In genomic region chr1:1899266-1899966, GRCh38 we compare ENCODE assay signal across 13 cellular contexts. TPM values are rescaled to one million over a fixed set of nuclear protein-coding genes. Genes with fewer than 3 reads are reported as not detected.
DNase-seq lines count a peak whose midpoint lies in the region; ATAC-seq and TF ChIP-seq lines count a peak whose summit lies in the region.
"Had no signal": no experiment of that assay in that cellular context is flagged by ENCODE, and none has a peak within 500 bp of the region (broad histone marks: within the 10 kb centered on the region; RNA-seq: fewer than 3 reads in every experiment).

No MANE protein-coding gene starts in this region.

- H3K4me1 Mint-ChIP-seq in CD14-positive monocyte, result peaks cover 9% of the 10 kb centered on the region

- no peak overlapping the region for H3K27ac Mint-ChIP-seq in CD14-positive monocyte

- no peak overlapping the region for H3K4me2 ChIP-seq in PC-9

- ATAC-seq in gastrocnemius medialis, result no peak
- ATAC-seq in GM21528 (IDR thresholded peaks at IDR 0.05; ENCODE audit: low FRiP score, unreplicated experiment), result no peak

- H3K36me3 ChIP-seq in PC-9 (ENCODE audit: low read depth) (no peaks in the 10 kb centered on the region), gastrocnemius medialis (no peaks in the 10 kb centered on the region)
- H3K36me3 ChIP-seq: Peyer's patch had no signal

- TF ChIP-seq CTCF in CD14-positive monocyte (IDR thresholded peaks at IDR 0.05), result peak; percentile 20
- peak; percentile 39 for TF ChIP-seq CTCF in GM10248 (IDR thresholded peaks at IDR 0.05; ENCODE audit: control extremely low read depth, extremely low read depth, low read depth, missing control alignments)
- 0 out of 2 replicates have a peak, but pooled peaks have one; percentile 19 for TF ChIP-seq CTCF in PC-9 (conservative IDR thresholded peaks at IDR 0.05)
- TF ChIP-seq CTCF in gastrocnemius medialis (IDR thresholded peaks at IDR 0.05 in 4 of 5, conservative IDR thresholded peaks at IDR 0.05 in 1 of 5), result no peak

- no peak overlapping the region for H2AFZ ChIP-seq in PC-9

- H3K27me3 Mint-ChIP-seq in CD14-positive monocyte (ENCODE audit: low read depth in 3 of 3), result peaks cover 22 to 45% (median 22%) of the 10 kb centered on the region in 3 donors

- no peak overlapping the region for H3K4me3 Mint-ChIP-seq in CD14-positive monocyte

- H3K9me2 ChIP-seq in PC-9 (ENCODE audit: insufficient read depth), result no peaks in the 10 kb centered on the region

- no peak for DNase-seq in CD14-positive monocyte (ENCODE audit: low spot score)
- DNase-seq in GM10248 (ENCODE audit: extremely low spot score), result peak; percentile 50
- no peak for DNase-seq in PC-9
- DNase-seq in iPS-NIHi11 (ENCODE audit: low spot score), result peak; percentile 71
- no peak for DNase-seq in gastrocnemius medialis
- no peak for DNase-seq in GF-D8 (lab: John Stamatoyannopoulos, UW)
- DNase-seq: activated CD4-positive, CD25-positive, alpha-beta regulatory T cell treated with anti-CD3 and anti-CD28 coated beads, Interleukin-2, amount 50 U/mL, for 72 hours; DMS79; effector CD8-positive, alpha-beta T cell; NCI-H1105; Peyer's patch; stimulated activated naive CD4-positive, alpha-beta T cell treated with Interleukin-2 at 50 U/mL for 16 hours had no signal

- H3F3A ChIP-seq in PC-9 (ENCODE audit: insufficient read depth, low read depth), result peaks cover 16% of the 10 kb centered on the region

- H3K27ac ChIP-seq in PC-9 (no peak overlapping the region), gastrocnemius medialis (no peak overlapping the region)
- H3K27ac ChIP-seq: Peyer's patch had no signal

- H3K27me3 ChIP-seq in PC-9 (ENCODE audit: insufficient read depth, low read depth) (no peaks in the 10 kb centered on the region), gastrocnemius medialis (no peaks in the 10 kb centered on the region)
- H3K27me3 ChIP-seq: Peyer's patch had no signal

- TF ChIP-seq POLR2A in gastrocnemius medialis (IDR thresholded peaks at IDR 0.05), result no peak

- POLR2A ChIA-PET in GM10248 (lab: Yijun Ruan, JAX) (no interaction called here), PC-9 (lab: Charles Lee; ENCODE audit: unreplicated experiment) (no interaction called here)

- in situ Hi-C loops in gastrocnemius medialis (cut with MboI; ENCODE audit: low sequenced_read_pairs in 4 of 4), result loop anchor here in 1 of 4 donors (25.0 kb wide), 1 partner anchor 137 kb away; no protein-coding TSS in a partner anchor

- CTCF ChIA-PET in GM10248 (lab: Yijun Ruan, JAX) (interaction anchor here (1.0 to 6.4 kb wide), 4 partner anchors 8 to 120 kb away, joined by 3 to 72 read pairs (median 4); no protein-coding TSS in a partner anchor), PC-9 (lab: Charles Lee) (no interaction called here)

- intact Hi-C loops in CD14-positive monocyte (cut with micrococcal nuclease) (loop anchor here in 1 of 2 donors (10.0 kb wide), 1 partner anchor 55 kb away; no protein-coding TSS in a partner anchor), PC-9 (cut with micrococcal nuclease; ENCODE audit: unreplicated experiment) (no loop called here), gastrocnemius medialis (cut with DNase I; ENCODE audit: low total_unique reads) (no loop called here)

- H3K9me3 ChIP-seq in PC-9 (ENCODE audit: insufficient read depth, low read depth) (no peaks in the 10 kb centered on the region), gastrocnemius medialis (no peaks in the 10 kb centered on the region)
- H3K9me3 ChIP-seq: Peyer's patch had no signal

- peaks cover 0 to 7% (median 5%) of the 10 kb centered on the region in 7 donors for H3K9me3 Mint-ChIP-seq in CD14-positive monocyte

- H3K4me3 ChIP-seq in PC-9 (no peak overlapping the region), gastrocnemius medialis (no peak overlapping the region)
- H3K4me3 ChIP-seq: Peyer's patch had no signal

- H3K36me3 Mint-ChIP-seq in CD14-positive monocyte, result no peaks in the 10 kb centered on the region

- no peaks in the 10 kb centered on the region for H3K79me2 ChIP-seq in PC-9 (ENCODE audit: low read depth)

- no peaks in the 10 kb centered on the region for H4K20me1 ChIP-seq in PC-9 (ENCODE audit: insufficient read depth)

- BruUV-seq in PC-9 (replicated peaks; lab: Mats Ljungman, UMichigan), result no TSS peak

- peaks cover 18% of the 10 kb centered on the region for H3K4me1 ChIP-seq in PC-9 (replicated peaks; ENCODE audit: insufficient read depth)
- peaks cover 7 to 9% of the 10 kb centered on the region in 2 donors for H3K4me1 ChIP-seq in gastrocnemius medialis

RNA-seq across cellular contexts. Expression of gene GNB1, which starts 8.5 kb away (rescaled TPM):
- 100 to 1,000 TPM in 1 of 2 donors, 10 to 100 TPM in 1; 41.9 to 111 TPM for polyA plus RNA-seq in CD14-positive monocyte
- total RNA-seq in PC-9 (2021) (257 and 286 TPM in 2 replicates), gastrocnemius medialis (10 to 100 TPM; 29.9 to 44.1 (median 37.2) TPM)

RNA-seq across cellular contexts. Expression of gene CALML6, which starts 15.6 kb away (rescaled TPM):
- not detected for polyA plus RNA-seq in CD14-positive monocyte
- 2.1 and 3.9 TPM in 2 replicates for total RNA-seq in PC-9 (2021)
- 1 to 10 TPM in 2 of 4 donors, not detected in 2; 4.8 to 7.0 TPM for total RNA-seq in gastrocnemius medialis
- total RNA-seq: Peyer's patch had no signal

RNA-seq across cellular contexts. Expression of gene TMEM52, which starts 19.7 kb away (rescaled TPM):
- polyA plus RNA-seq in CD14-positive monocyte, result not detected
- total RNA-seq in PC-9 (2021) (7.4 and 8.5 TPM in 2 replicates), gastrocnemius medialis (100 to 1,000 TPM in 1 of 4 donors, 10 to 100 TPM in 3; 43.3 to 155 (median 67.2) TPM)

Comparison
In these comparisons a context has a peak if more than half of its experiments do, and no peak if none do; other contexts are left out.
1. DNase-seq: peak in GM10248 (single experiment) and iPS-NIHi11 (single experiment); none in CD14-positive monocyte (single experiment), PC-9 (0 of 2), gastrocnemius medialis (0 of 2) and GF-D8 (single experiment).
2. CTCF ChIP-seq: peak in CD14-positive monocyte (single experiment), GM10248 (single experiment) and PC-9 (single experiment); none in gastrocnemius medialis (0 of 5).